19 cellular contexts compared by ENCODE assay signal in the genomic region with DNA sequence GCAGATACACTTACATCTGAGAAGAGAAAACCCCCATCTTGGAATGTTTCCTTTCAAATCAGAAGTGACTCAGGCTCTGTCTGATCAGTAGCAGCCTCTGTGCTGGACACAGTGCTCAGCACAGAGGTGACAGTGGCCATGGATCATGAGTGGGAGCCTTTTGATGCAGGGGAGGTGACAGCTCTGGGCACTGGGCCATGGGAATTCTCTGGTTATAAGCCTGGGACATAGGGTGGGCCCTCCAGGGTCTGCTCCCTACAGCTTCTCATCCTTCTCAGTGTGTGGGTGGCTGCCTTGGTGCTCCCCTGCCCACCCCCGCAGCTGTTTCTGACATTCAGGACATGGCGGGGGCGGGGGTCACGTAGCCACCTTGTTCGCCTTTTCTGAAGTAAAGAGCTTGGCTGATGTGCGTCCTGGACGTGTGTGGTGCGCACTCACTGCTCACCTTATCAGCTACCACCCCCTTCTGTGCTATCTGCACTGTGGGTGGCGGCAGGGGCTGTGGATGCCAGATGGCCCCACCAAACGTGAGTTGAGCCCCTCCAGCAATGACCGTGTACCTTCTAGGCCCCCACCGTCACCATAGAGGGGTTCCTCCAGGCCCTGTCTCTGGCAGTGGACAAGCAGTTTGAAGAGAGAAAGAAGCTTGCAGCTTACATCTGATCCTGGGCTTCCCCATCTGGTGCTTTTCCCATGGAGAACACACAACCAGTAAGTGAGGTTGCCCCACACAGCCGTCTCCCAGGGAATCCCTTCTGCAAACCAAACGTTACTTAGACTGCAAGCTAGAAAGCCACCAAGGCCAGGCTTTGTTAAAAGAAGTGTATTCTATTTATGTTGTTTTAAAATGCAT.
"Had no signal": no experiment of that assay in that cellular context is flagged by ENCODE, and none has a peak within 500 bp of the region (broad histone marks: within the 10 kb centered on the region; RNA-seq: fewer than 3 reads in every experiment).

No MANE protein-coding gene starts in this region.

- ATAC-seq: activated naive CD4-positive, alpha-beta T cell treated with anti-CD3 and anti-CD28 coated beads, Interleukin-2, amount 50 U/mL, for 72 hours; left ventricle myocardium superior; naive thymus-derived CD4-positive, alpha-beta T cell had no signal

- H3K4me1 ChIP-seq: adrenal gland, parathyroid adenoma, tibial artery had no signal

- H3K4me3 ChIP-seq: adrenal gland, esophagus squamous epithelium, neural progenitor cell, tibial artery had no signal

- H3K27me3 ChIP-seq: adrenal gland, esophagus squamous epithelium, neural progenitor cell, tibial artery had no signal

- H3K36me3 ChIP-seq: adrenal gland, neural progenitor cell, tibial artery had no signal

- DNase-seq: activated CD4-positive, alpha-beta T cell treated with anti-CD3 and anti-CD28 coated beads for 1 hour; activated CD8-positive, alpha-beta memory T cell treated with anti-CD3 and anti-CD28 coated beads for 24 hours; activated CD8-positive, alpha-beta memory T cell treated with anti-CD3 and anti-CD28 coated beads, Interleukin-2, amount 50 U/mL, for 48 hours; activated gamma-delta T cell treated with Interleukin-2 at 50 U/mL for 16 hours; effector CD8-positive, alpha-beta T cell; esophagus squamous epithelium; immature natural killer cell; kidney glomerular epithelial cell; left ventricle myocardium superior; mesenchymal stem cell; naive thymus-derived CD4-positive, alpha-beta T cell; stimulated activated naive CD4-positive, alpha-beta T cell treated with Interleukin-2 at 50 U/mL for 16 hours; tibial artery had no signal

- FAIRE-seq: astrocyte, endothelial cell of umbilical vein had no signal

- H3K27ac ChIP-seq: adrenal gland, esophagus squamous epithelium, neural progenitor cell, parathyroid adenoma, tibial artery had no signal

- H3K9me3 ChIP-seq: adrenal gland, esophagus squamous epithelium, tibial artery had no signal
